Comparison of ENCODE assay signal across 1 cellular context in the genomic region with DNA sequence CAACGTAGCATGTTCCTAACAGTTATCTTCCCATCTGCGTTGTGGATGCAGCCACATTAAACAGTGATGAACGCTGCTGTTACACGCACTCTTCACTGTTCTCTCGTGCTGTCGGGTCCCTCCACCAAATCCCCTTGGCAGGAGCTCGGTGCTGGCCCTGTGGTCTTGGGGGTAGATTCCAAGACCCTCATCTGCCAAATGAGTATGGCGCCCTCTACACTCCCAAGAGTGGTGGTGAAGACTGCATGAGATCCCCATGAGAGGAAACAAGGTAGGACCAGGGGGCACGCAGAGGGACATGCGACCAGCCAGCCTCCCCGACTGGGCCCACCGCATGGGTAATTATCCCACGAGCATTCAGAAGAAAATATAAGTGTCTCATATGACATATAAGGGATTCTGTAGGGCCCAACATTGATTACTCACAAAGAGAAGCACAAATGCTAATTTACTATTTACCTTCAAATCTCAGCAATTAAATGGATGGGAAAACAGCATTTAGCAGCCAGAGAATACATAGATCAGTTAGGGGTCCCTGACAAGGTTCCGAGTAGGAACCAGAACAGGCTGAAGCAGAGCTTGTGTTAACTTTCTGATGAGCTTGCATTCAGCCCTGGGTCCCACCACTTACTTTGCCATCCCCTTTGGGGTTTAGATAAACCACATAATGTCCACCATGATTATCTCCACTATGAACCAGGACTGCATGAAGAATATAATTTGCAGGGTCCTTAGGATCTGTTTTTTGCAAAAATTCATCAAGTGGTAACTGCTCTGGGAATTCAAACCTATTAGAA.
TF ChIP-seq lines count a peak whose summit lies in the region.

No MANE protein-coding gene starts in this region.

TF ChIP-seq in SK-N-SH, 30 proteins besides CTCF, POLR2A, EP300 and RAD21 (continued from another document):
- no peak for TF ChIP-seq FOSL2 (IDR thresholded peaks at IDR 0.05; ENCODE audit: borderline replicate concordance, low read depth)
- TF ChIP-seq, protein P1, sequence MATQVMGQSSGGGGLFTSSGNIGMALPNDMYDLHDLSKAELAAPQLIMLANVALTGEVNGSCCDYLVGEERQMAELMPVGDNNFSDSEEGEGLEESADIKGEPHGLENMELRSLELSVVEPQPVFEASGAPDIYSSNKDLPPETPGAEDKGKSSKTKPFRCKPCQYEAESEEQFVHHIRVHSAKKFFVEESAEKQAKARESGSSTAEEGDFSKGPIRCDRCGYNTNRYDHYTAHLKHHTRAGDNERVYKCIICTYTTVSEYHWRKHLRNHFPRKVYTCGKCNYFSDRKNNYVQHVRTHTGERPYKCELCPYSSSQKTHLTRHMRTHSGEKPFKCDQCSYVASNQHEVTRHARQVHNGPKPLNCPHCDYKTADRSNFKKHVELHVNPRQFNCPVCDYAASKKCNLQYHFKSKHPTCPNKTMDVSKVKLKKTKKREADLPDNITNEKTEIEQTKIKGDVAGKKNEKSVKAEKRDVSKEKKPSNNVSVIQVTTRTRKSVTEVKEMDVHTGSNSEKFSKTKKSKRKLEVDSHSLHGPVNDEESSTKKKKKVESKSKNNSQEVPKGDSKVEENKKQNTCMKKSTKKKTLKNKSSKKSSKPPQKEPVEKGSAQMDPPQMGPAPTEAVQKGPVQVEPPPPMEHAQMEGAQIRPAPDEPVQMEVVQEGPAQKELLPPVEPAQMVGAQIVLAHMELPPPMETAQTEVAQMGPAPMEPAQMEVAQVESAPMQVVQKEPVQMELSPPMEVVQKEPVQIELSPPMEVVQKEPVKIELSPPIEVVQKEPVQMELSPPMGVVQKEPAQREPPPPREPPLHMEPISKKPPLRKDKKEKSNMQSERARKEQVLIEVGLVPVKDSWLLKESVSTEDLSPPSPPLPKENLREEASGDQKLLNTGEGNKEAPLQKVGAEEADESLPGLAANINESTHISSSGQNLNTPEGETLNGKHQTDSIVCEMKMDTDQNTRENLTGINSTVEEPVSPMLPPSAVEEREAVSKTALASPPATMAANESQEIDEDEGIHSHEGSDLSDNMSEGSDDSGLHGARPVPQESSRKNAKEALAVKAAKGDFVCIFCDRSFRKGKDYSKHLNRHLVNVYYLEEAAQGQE (IDR thresholded peaks at IDR 0.05; ENCODE audit: low read depth, low read length), result no peak
